8 cellular contexts compared by ENCODE assay signal in genomic region chr20:10673831-10674683, GRCh38. TPM values are rescaled to one million over a fixed set of nuclear protein-coding genes. Genes with fewer than 3 reads are reported as not detected.
DNase-seq lines count a peak whose midpoint lies in the region; ATAC-seq and TF ChIP-seq lines count a peak whose summit lies in the region.

JAG1 (minus strand) TSS chr20:10673999; CDS start chr20:10673530, 469 bp downstream.

- H3K27me3 Mint-ChIP-seq in Caco-2 (ENCODE audit: insufficient read depth, unreplicated experiment) (peaks cover 2% of the 10 kb centered on the region), endodermal cell (ENCODE audit: insufficient read depth) (peaks cover 62% of the 10 kb centered on the region)

- peaks cover 14% of the 10 kb centered on the region for H3K4me1 Mint-ChIP-seq in Caco-2 (ENCODE audit: low read depth, unreplicated experiment)
- peaks cover 23% of the 10 kb centered on the region for H3K4me1 Mint-ChIP-seq in endodermal cell

- CTCF ChIA-PET in Caco-2 (lab: Charles Lee) = interaction anchor here (0.6 to 1.6 kb wide), 11 partner anchors 10 to 1020 kb away, joined by 3 to 7 read pairs (median 4); no protein-coding TSS in a partner anchor

- peak within 1 kb of the TSS; percentile 100 for H3K4me3 Mint-ChIP-seq in Caco-2 (ENCODE audit: unreplicated experiment)
- peak within 1 kb of the TSS; percentile 81 for H3K4me3 Mint-ChIP-seq in endodermal cell

- ATAC-seq in GM19397 (IDR thresholded peaks at IDR 0.05; ENCODE audit: unreplicated experiment) = peak; percentile 61
- ATAC-seq in HG03460 (IDR thresholded peaks at IDR 0.05; ENCODE audit: unreplicated experiment) = peak; percentile 52

- 0% methylated on average over 24 to 84 of the region's 84 CpGs for WGBS in endodermal cell (ENCODE audit: insufficient coverage in 1 of 2, insufficient read length in 1 of 2), 2 experiments

- no peak for TF ChIP-seq CTCF in Caco-2 (IDR thresholded peaks at IDR 0.05; ENCODE audit: insufficient read depth in 1 of 2, low read depth in 1 of 2, low read length in 1 of 2, severe bottlenecking in 1 of 2, unreplicated experiment in 1 of 2)
- TF ChIP-seq CTCF in endodermal cell (conservative IDR thresholded peaks at IDR 0.05) = no peak

- H3K36me3 ChIP-seq in Caco-2 (ENCODE audit: control insufficient read depth, insufficient read depth, low read length) (peaks cover 4% of the 10 kb centered on the region; the same call in 1 of the 2 replicates), endodermal cell (ENCODE audit: control insufficient read depth, insufficient read depth, low read length) (no peaks in the 10 kb centered on the region)

- H3K4me1 ChIP-seq in Caco-2 (peaks cover under 1% of the 10 kb centered on the region; the same call in 1 of the 2 replicates), endodermal cell (ENCODE audit: control insufficient read depth, insufficient read depth, low read length) (peaks cover 3% of the 10 kb centered on the region)

- H3K4me3 ChIP-seq in Caco-2 (ENCODE audit: low read depth, low read length) (peak within 1 kb of the TSS; percentile 97), endodermal cell (ENCODE audit: low read length) (peak within 1 kb of the TSS; percentile 85)

- H3K36me3 Mint-ChIP-seq in Caco-2 (ENCODE audit: insufficient read depth, unreplicated experiment) (peaks cover 51% of the 10 kb centered on the region), endodermal cell (ENCODE audit: low read depth) (no peaks in the 10 kb centered on the region)

- H3K9me3 ChIP-seq in Caco-2 (no peaks in the 10 kb centered on the region), endodermal cell (ENCODE audit: control insufficient read depth, low read length) (no peaks in the 10 kb centered on the region)

- POLR2A ChIA-PET in Caco-2 (lab: Charles Lee) = interaction anchor here (0.6 to 2.0 kb wide), 10 partner anchors 9 to 593 kb away, joined by 3 to 14 read pairs (median 3); no protein-coding TSS in a partner anchor

- BruUV-seq in Caco-2 (replicated peaks; lab: Mats Ljungman, UMichigan) = no TSS peak

- H3K27ac ChIP-seq in endodermal cell (ENCODE audit: low read depth, low read length) = peak within 1 kb of the TSS; percentile 86

- intact Hi-C loops in Caco-2 (cut with micrococcal nuclease; ENCODE audit: unreplicated experiment) = loop anchor here (1.0 to 10.0 kb wide), 12 partner anchors 14 to 781 kb away; partner anchors contain the start of gene MKKS

- peak within 1 kb of the TSS; percentile 72 for H3K9ac ChIP-seq in endodermal cell (ENCODE audit: extremely low read depth, low read length, poor library complexity, severe bottlenecking)

- no peaks in the 10 kb centered on the region for H3K27me3 ChIP-seq in Caco-2 (replicated peaks; ENCODE audit: control insufficient read depth, insufficient read depth, low read length)
- H3K27me3 ChIP-seq in endodermal cell (ENCODE audit: control insufficient read depth, insufficient read depth, low read length, poor library complexity, severe bottlenecking) = peaks cover 47% of the 10 kb centered on the region

- H3K27ac Mint-ChIP-seq in Caco-2 (ENCODE audit: unreplicated experiment) (peak within 1 kb of the TSS; percentile 98), endodermal cell (peak within 1 kb of the TSS; percentile 92)

- peak; percentile 98 to 99 for DNase-seq in Caco-2
- peak; percentile 97 for DNase-seq in NCI-H510A treated with DMSO at 0.1 percent for 48 hours (lab: John Stamatoyannopoulos, UW)
- peak; percentile 67 to 76 for DNase-seq in activated CD4-positive, alpha-beta T cell treated with anti-CD3 and anti-CD28 coated beads, Interleukin-2, amount 50 U/mL, for 48 hours
- DNase-seq in endodermal cell = peak; percentile 98
- peak; percentile 97 for DNase-seq in medulla oblongata (ENCODE audit: extremely low spot score)
- peak; percentile 80 for DNase-seq in stimulated activated CD8-positive, alpha-beta memory T cell treated with anti-CD3 and anti-CD28 coated beads, Interleukin-4, amount 100 ng/mL, for 48 hours

- H3K9me3 Mint-ChIP-seq in Caco-2 (ENCODE audit: unreplicated experiment) (no peaks in the 10 kb centered on the region), endodermal cell (no peaks in the 10 kb centered on the region)

RNA-seq across cellular contexts. Expression of gene JAG1, which starts in this region (rescaled TPM):
- total RNA-seq in Caco-2 (2022) = 69.1 and 69.8 TPM in 2 replicates
- total RNA-seq in endodermal cell = 10 to 100 TPM in 1 of 2 donors, 1 to 10 TPM in 1; 6.8 to 19.7 TPM
- 88.8 TPM for polyA plus RNA-seq in endodermal cell (2013, experiment 1 of 2)
- 76.5 TPM for polyA plus RNA-seq in endodermal cell (2013, experiment 2 of 2)

Comparison
In these comparisons a context has a peak if more than half of its experiments do, and no peak if none do; other contexts are left out.
1. Peak in every context shown above with its lines: DNase-seq, ATAC-seq, H3K4me3 ChIP-seq and H3K27ac ChIP-seq.